Comparison of ENCODE assay signal across 16 cellular contexts in genomic region chr10:4511559-4511958, GRCh38.
DNase-seq lines count a peak whose midpoint lies in the region; ATAC-seq and TF ChIP-seq lines count a peak whose summit lies in the region.
"Had no signal": no experiment of that assay in that cellular context is flagged by ENCODE, and none has a peak within 500 bp of the region (broad histone marks: within the 10 kb centered on the region; RNA-seq: fewer than 3 reads in every experiment).

No MANE protein-coding gene starts in this region.

- H3K4me3 Mint-ChIP-seq in brain, result peak overlapping the region in 1 of 5 experiments; percentile 14
- H3K4me3 Mint-ChIP-seq in effector memory CD8-positive, alpha-beta T cell, result no peak overlapping the region
- H3K4me3 Mint-ChIP-seq: CD4-positive, alpha-beta T cell had no signal

- H3K56ac ChIP-seq in IMR-90 (ENCODE audit: extremely low read depth, insufficient read depth, low read length), result no peak overlapping the region

- H3K4me1 Mint-ChIP-seq in brain, result peaks cover 28% of the 10 kb centered on the region
- peaks cover 1 to 4% of the 10 kb centered on the region in 2 donors for H3K4me1 Mint-ChIP-seq in effector memory CD8-positive, alpha-beta T cell (ENCODE audit: low read depth in 2 of 2)

- no peak overlapping the region for H2BK5ac ChIP-seq in IMR-90 (ENCODE audit: low read depth, low read length, poor library complexity, severe bottlenecking)

- no peaks in the 10 kb centered on the region for H3K79me1 ChIP-seq in IMR-90 (ENCODE audit: low read depth in 1 of 2, low read length in 2 of 2)

- no peaks in the 10 kb centered on the region for H4K20me1 ChIP-seq in IMR-90 (ENCODE audit: insufficient read depth, low read length)

- H3K27me3 ChIP-seq in IMR-90 (ENCODE audit: control insufficient read depth, insufficient read depth, low read length) (no peaks in the 10 kb centered on the region), gastroesophageal sphincter (no peaks in the 10 kb centered on the region)
- H3K27me3 ChIP-seq: SJCRH30 had no signal

- H3K9me3 ChIP-seq in IMR-90 (ENCODE audit: control insufficient read depth, insufficient read depth, low read length), result no peaks in the 10 kb centered on the region
- no peaks in the 10 kb centered on the region for H3K9me3 ChIP-seq in gastroesophageal sphincter
- H3K9me3 ChIP-seq: SJCRH30 had no signal

- H2AFZ ChIP-seq in IMR-90 (replicated peaks; ENCODE audit: low read length, poor library complexity), result no peak overlapping the region

- H3K27ac Mint-ChIP-seq in brain, result peak overlapping the region in 3 of 5 experiments; percentile 6 to 85 (median 70)
- no peak overlapping the region for H3K27ac Mint-ChIP-seq in effector memory CD8-positive, alpha-beta T cell
- H3K27ac Mint-ChIP-seq: CD4-positive, alpha-beta T cell had no signal

- CTCF ChIA-PET in IMR-90 (lab: Yijun Ruan, JAX), result no interaction called here

- no peaks in the 10 kb centered on the region for H3K36me3 Mint-ChIP-seq in brain
- no peaks in the 10 kb centered on the region for H3K36me3 Mint-ChIP-seq in effector memory CD8-positive, alpha-beta T cell (ENCODE audit: insufficient read depth)

- H3K27me3 Mint-ChIP-seq in brain, result peaks cover 6% of the 10 kb centered on the region
- peaks cover 45 to 51% of the 10 kb centered on the region in 2 donors for H3K27me3 Mint-ChIP-seq in effector memory CD8-positive, alpha-beta T cell
- H3K27me3 Mint-ChIP-seq: CD4-positive, alpha-beta T cell had no signal

- DNase-seq in AG10803 (ENCODE audit: low read depth) (peak; percentile 59), IMR-90 (no peak), SHP77 treated with DMSO at 0.1 percent for 48 hours (lab: John Stamatoyannopoulos, UW) (no peak), 8988T (no peak)
- DNase-seq in effector memory CD8-positive, alpha-beta T cell, result no peak
- DNase-seq: AML-193; Calu3; CD4-positive, alpha-beta T cell; Kasumi-1; NCI-H1417; NCI-H2029 treated with DMSO at 0.1 percent for 48 hours; NCI-H510A treated with DMSO at 0.1 percent for 48 hours; SJCRH30 had no signal

- H3K36me3 ChIP-seq in IMR-90 (ENCODE audit: control insufficient read depth, insufficient read depth, low read length) (no peaks in the 10 kb centered on the region), gastroesophageal sphincter (no peaks in the 10 kb centered on the region)
- H3K36me3 ChIP-seq: SJCRH30 had no signal

- no peak overlapping the region for H4K5ac ChIP-seq in IMR-90 (ENCODE audit: low read depth, low read length)

- peak overlapping the region; percentile 4; the same call in 1 of the 2 replicates for H2BK20ac ChIP-seq in IMR-90 (ENCODE audit: low read depth, low read length)

- dilution Hi-C loops in IMR-90 (cut with HindIII; ENCODE audit: low sequenced_read_pairs, unreplicated experiment), result no loop called here

- WGBS in IMR-90 (ENCODE audit: extremely low coverage in 2 of 2, insufficient read length in 1 of 2), 2 experiments, result no CpG with 5 or more reads among the region's 4 CpGs
- 43 to 50% methylated on average over 4 of the region's 4 CpGs for WGBS in gastroesophageal sphincter (ENCODE audit: low coverage in 1 of 2), 2 donors

- no peak overlapping the region for H2BK15ac ChIP-seq in IMR-90 (ENCODE audit: low read depth, low read length)

- intact Hi-C loops in IMR-90 (cut with micrococcal nuclease), result loop anchor here (5.0 to 10.0 kb wide), 3 partner anchors 141 to 1317 kb away; no protein-coding TSS in a partner anchor

- H3K4me3 ChIP-seq in AG10803 (ENCODE audit: low read length) (no peak overlapping the region), IMR-90 (ENCODE audit: insufficient read depth, low read depth, low read length) (no peak overlapping the region), gastroesophageal sphincter (no peak overlapping the region)
- H3K4me3 ChIP-seq: SJCRH30 had no signal

- H2BK120ac ChIP-seq in IMR-90 (ENCODE audit: low read depth, low read length), result no peak overlapping the region

- no peak for ATAC-seq in IMR-90 (ENCODE audit: low read depth)
- ATAC-seq in gastroesophageal sphincter, result no peak
- no peak for ATAC-seq in effector memory CD8-positive, alpha-beta T cell (replicated peaks)
- ATAC-seq in HG03135 (IDR thresholded peaks at IDR 0.05; ENCODE audit: unreplicated experiment), result no peak

- no peak overlapping the region for H4K8ac ChIP-seq in IMR-90 (ENCODE audit: low read depth in 2 of 2, low read length in 2 of 2)

- H3K9ac ChIP-seq in IMR-90 (ENCODE audit: low read depth, low read length), result no peak overlapping the region

- H2AK9ac ChIP-seq in IMR-90 (replicated peaks; ENCODE audit: low read depth, low read length, poor library complexity), result no peak overlapping the region

- BruUV-seq in IMR-90 (replicated peaks; lab: Mats Ljungman, UMichigan), result no TSS peak

- H3K14ac ChIP-seq in IMR-90 (replicated peaks; ENCODE audit: low read depth, low read length), result no peak overlapping the region; the same call in 1 of the 2 replicates

- H4K91ac ChIP-seq in IMR-90 (ENCODE audit: insufficient read depth, low read depth, low read length), result no peak overlapping the region

- H3K23ac ChIP-seq in IMR-90 (ENCODE audit: low read depth, low read length), result no peak overlapping the region

- peaks cover 0 to 3% (median 3%) of the 10 kb centered on the region in 5 experiments for H3K9me3 Mint-ChIP-seq in brain
- H3K9me3 Mint-ChIP-seq in effector memory CD8-positive, alpha-beta T cell, result no peaks in the 10 kb centered on the region
- H3K9me3 Mint-ChIP-seq: CD4-positive, alpha-beta T cell had no signal

- H3K9me1 ChIP-seq in IMR-90 (ENCODE audit: insufficient read depth, low read length), result 0 out of 2 replicates have a peak, but pooled peaks cover 2% of the 10 kb centered on the region

- TF ChIP-seq RAD21 in IMR-90 (IDR thresholded peaks at IDR 0.05; ENCODE audit: low read length), result no peak

- H3K4me2 ChIP-seq in IMR-90 (ENCODE audit: low read depth, low read length), result no peak overlapping the region

- POLR2A ChIA-PET in IMR-90 (lab: Charles Lee; ENCODE audit: unreplicated experiment), result no interaction called here

- H3K18ac ChIP-seq in IMR-90 (ENCODE audit: low read depth, low read length), result no peak overlapping the region

- H3K4ac ChIP-seq in IMR-90 (ENCODE audit: low read depth, low read length), result no peak overlapping the region

- H3K4me1 ChIP-seq in IMR-90 (ENCODE audit: control insufficient read depth, insufficient read depth, low read length) (no peaks in the 10 kb centered on the region), gastroesophageal sphincter (peaks cover 0 to 35% (median 5%) of the 10 kb centered on the region in 3 donors)
- H3K4me1 ChIP-seq: SJCRH30 had no signal

- TF ChIP-seq POLR2A in IMR-90 (IDR thresholded peaks at IDR 0.05; ENCODE audit: low read depth, low read length), result no peak
- no peak for TF ChIP-seq POLR2A in gastroesophageal sphincter (IDR thresholded peaks at IDR 0.05)

- H2AK5ac ChIP-seq in IMR-90 (ENCODE audit: low read depth, low read length), result no peak overlapping the region

- TF ChIP-seq CTCF in AG10803 (conservative IDR thresholded peaks at IDR 0.05; ENCODE audit: low read length) (no peak), IMR-90 (conservative IDR thresholded peaks at IDR 0.05; ENCODE audit: low read depth, low read length) (no peak), brain (conservative IDR thresholded peaks at IDR 0.05) (no peak), gastroesophageal sphincter (IDR thresholded peaks at IDR 0.05) (no peak)

- H3K27ac ChIP-seq in IMR-90 (ENCODE audit: insufficient read depth, low read length), result no peak overlapping the region
- peak overlapping the region; percentile 4 to 67 (median 44) for H3K27ac ChIP-seq in gastroesophageal sphincter
- H3K27ac ChIP-seq: SJCRH30 had no signal

- in situ Hi-C loops in IMR-90 (cut with MboI; ENCODE audit: low sequenced_read_pairs), result loop anchor here (25.0 kb wide), 1 partner anchor 1299 kb away; no protein-coding TSS in a partner anchor

- TF ChIP-seq EP300 in gastroesophageal sphincter (IDR thresholded peaks at IDR 0.05), result no peak

TF ChIP-seq in IMR-90, 13 proteins besides CTCF, POLR2A, EP300 and RAD21:
- TF ChIP-seq SMC3 (IDR thresholded peaks at IDR 0.05; ENCODE audit: low read depth, low read length), result no peak
- TF ChIP-seq BHLHE40 (IDR thresholded peaks at IDR 0.05; ENCODE audit: low read depth, low read length), result no peak
- TF ChIP-seq RFX5 (IDR thresholded peaks at IDR 0.05; ENCODE audit: low read depth, low read length), result no peak
- no peak for TF ChIP-seq CEBPB (IDR thresholded peaks at IDR 0.05; ENCODE audit: low read depth, low read length)
- TF ChIP-seq ELK1 (IDR thresholded peaks at IDR 0.05; ENCODE audit: borderline replicate concordance, low read depth, low read length), result no peak
- TF ChIP-seq MXI1 (IDR thresholded peaks at IDR 0.05; ENCODE audit: borderline replicate concordance, low read depth, low read length), result no peak
- TF ChIP-seq MAZ (IDR thresholded peaks at IDR 0.05; ENCODE audit: borderline replicate concordance, low read depth, low read length), result no peak
- no peak for TF ChIP-seq USF2 (IDR thresholded peaks at IDR 0.05; ENCODE audit: low read depth, low read length)
- TF ChIP-seq RCOR1 (IDR thresholded peaks at IDR 0.05; ENCODE audit: insufficient replicate concordance, low read length), result no peak
- no peak for TF ChIP-seq FOS (IDR thresholded peaks at IDR 0.05; ENCODE audit: low read depth, low read length)
- no peak for TF ChIP-seq CHD1 (IDR thresholded peaks at IDR 0.05; ENCODE audit: low read depth, low read length)
- no peak for TF ChIP-seq MAFK (IDR thresholded peaks at IDR 0.05; ENCODE audit: low read depth, low read length)
- TF ChIP-seq NFE2L2 (IDR thresholded peaks at IDR 0.05; ENCODE audit: low read depth, low read length), result no peak

Comparison
In these comparisons a context has a peak if more than half of its experiments do, and no peak if none do; other contexts are left out.
1. H3K27ac Mint-ChIP-seq: peak in brain (3 of 5); none in effector memory CD8-positive, alpha-beta T cell (0 of 2).